ENCODE assay signal across 16 cellular contexts in the genomic region with DNA sequence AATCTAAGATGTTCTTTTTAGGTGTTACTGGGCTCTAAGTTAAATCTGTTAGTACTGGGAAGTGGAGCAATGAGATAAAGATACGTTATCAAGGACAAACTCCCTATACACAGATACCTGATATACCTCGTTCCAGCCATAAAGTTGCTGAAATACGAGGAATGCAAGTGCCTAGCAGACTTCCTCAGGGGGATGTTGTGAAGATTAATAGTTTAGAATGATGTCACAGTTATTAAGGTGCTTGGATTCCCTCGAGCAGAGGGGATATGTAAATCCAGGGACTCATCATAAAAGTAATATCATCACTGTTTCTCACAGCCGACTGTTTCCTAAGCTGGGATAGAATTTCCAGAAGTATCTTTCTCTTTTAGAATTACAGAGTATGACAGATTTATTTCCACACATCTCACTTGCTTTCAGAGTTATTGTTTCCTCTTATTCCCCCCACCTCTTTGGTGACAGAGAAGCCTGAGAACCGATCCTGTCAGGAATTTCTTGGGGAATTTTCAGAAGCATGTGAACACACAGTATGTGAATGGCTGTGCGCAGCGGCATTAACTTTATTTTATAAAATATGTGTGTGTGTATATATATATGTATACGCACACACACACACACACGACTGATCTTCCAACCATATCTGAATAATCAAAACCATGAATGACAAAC. TPM values are rescaled to one million over a fixed set of nuclear protein-coding genes. Genes with fewer than 3 reads are reported as not detected.
A peak's percentile ranks its signal among the peaks of the same experiment; 100 is the strongest.
DNase-seq lines count a peak whose midpoint lies in the region; ATAC-seq and TF ChIP-seq lines count a peak whose summit lies in the region.
"Had no signal": no experiment of that assay in that cellular context is flagged by ENCODE, and none has a peak within 500 bp of the region (broad histone marks: within the 10 kb centered on the region; RNA-seq: fewer than 3 reads in every experiment).

No MANE protein-coding gene starts in this region.

- DNase-seq in coronary artery (ENCODE audit: low spot score) = no peak
- no peak for DNase-seq in nephron progenitor cell
- DNase-seq in progenitor cell of endocrine pancreas (ENCODE audit: low spot score, unreplicated experiment) = no peak
- no peak for DNase-seq in aorta
- DNase-seq in T-helper 9 cell = no peak
- DNase-seq in activated T-cell treated with anti-CD3 and anti-CD28 coated beads, Interleukin-2, amount 50 U/mL, for 24 hours = no peak
- DNase-seq in activated naive CD8-positive, alpha-beta T cell treated with anti-CD3 and anti-CD28 coated beads for 36 hours = no peak
- DNase-seq: Caco-2; CD8-positive, alpha-beta T cell; DND-41; GDM1; GOT3; H9; HFFc6 had no signal

- H3K4me1 ChIP-seq in aorta (ENCODE audit: control insufficient read depth in 1 of 2, insufficient read depth in 2 of 2, low read length in 2 of 2) = peaks cover 4% of the 10 kb centered on the region in 2 donors

- TF ChIP-seq CTCF in coronary artery (IDR thresholded peaks at IDR 0.05) (no peak), nephron progenitor cell (IDR thresholded peaks at IDR 0.05) (no peak), progenitor cell of endocrine pancreas (IDR thresholded peaks at IDR 0.05; ENCODE audit: unreplicated experiment) (no peak)

- H3K4me3 ChIP-seq in coronary artery = no peak overlapping the region
- no peak overlapping the region for H3K4me3 ChIP-seq in aorta (ENCODE audit: low read length in 2 of 2)
- H3K4me3 ChIP-seq: A549 had no signal

- 46 to 49% methylated on average over 10 of the region's 10 CpGs for WGBS in aorta, 2 donors

- H3K27me3 Mint-ChIP-seq in nephron progenitor cell (ENCODE audit: low read depth, poor library complexity) (peaks cover 20% of the 10 kb centered on the region), progenitor cell of endocrine pancreas (peaks cover 25% of the 10 kb centered on the region)
- H3K27me3 Mint-ChIP-seq in activated T-cell treated with anti-CD3 and anti-CD28 coated beads, Interleukin-2, amount 50 U/mL, for 24 hours = peaks cover 13% of the 10 kb centered on the region
- H3K27me3 Mint-ChIP-seq in activated naive CD8-positive, alpha-beta T cell treated with anti-CD3 and anti-CD28 coated beads for 36 hours = peaks cover 8% of the 10 kb centered on the region

- H3K36me3 Mint-ChIP-seq in nephron progenitor cell (ENCODE audit: low read depth) (no peaks in the 10 kb centered on the region), progenitor cell of endocrine pancreas (ENCODE audit: insufficient read depth) (no peaks in the 10 kb centered on the region)
- H3K36me3 Mint-ChIP-seq in activated T-cell treated with anti-CD3 and anti-CD28 coated beads, Interleukin-2, amount 50 U/mL, for 24 hours (ENCODE audit: low read depth) = no peaks in the 10 kb centered on the region
- no peaks in the 10 kb centered on the region for H3K36me3 Mint-ChIP-seq in activated naive CD8-positive, alpha-beta T cell treated with anti-CD3 and anti-CD28 coated beads for 36 hours
- H3K36me3 Mint-ChIP-seq: CD8-positive, alpha-beta T cell had no signal

- H3K9me3 Mint-ChIP-seq in nephron progenitor cell = no peaks in the 10 kb centered on the region
- no peaks in the 10 kb centered on the region for H3K9me3 Mint-ChIP-seq in progenitor cell of endocrine pancreas (ENCODE audit: low read depth)
- H3K9me3 Mint-ChIP-seq in activated T-cell treated with anti-CD3 and anti-CD28 coated beads, Interleukin-2, amount 50 U/mL, for 24 hours = no peaks in the 10 kb centered on the region
- H3K9me3 Mint-ChIP-seq in activated naive CD8-positive, alpha-beta T cell treated with anti-CD3 and anti-CD28 coated beads for 36 hours = no peaks in the 10 kb centered on the region
- H3K9me3 Mint-ChIP-seq: CD8-positive, alpha-beta T cell; HFFc6 had no signal

- H3K4me3 Mint-ChIP-seq in nephron progenitor cell (no peak overlapping the region), progenitor cell of endocrine pancreas (ENCODE audit: low read depth) (no peak overlapping the region)
- no peak overlapping the region for H3K4me3 Mint-ChIP-seq in activated T-cell treated with anti-CD3 and anti-CD28 coated beads, Interleukin-2, amount 50 U/mL, for 24 hours
- H3K4me3 Mint-ChIP-seq in activated naive CD8-positive, alpha-beta T cell treated with anti-CD3 and anti-CD28 coated beads for 36 hours = no peak overlapping the region
- H3K4me3 Mint-ChIP-seq: CD14-positive monocyte; CD8-positive, alpha-beta T cell; H9; HFFc6 had no signal

- peak overlapping the region; percentile 32 to 67 for H3K27ac ChIP-seq in coronary artery
- peak overlapping the region; percentile 33 to 43 for H3K27ac ChIP-seq in aorta (ENCODE audit: low read depth in 1 of 2, low read length in 2 of 2)

- no peaks in the 10 kb centered on the region for H3K27me3 ChIP-seq in aorta (ENCODE audit: control insufficient read depth in 1 of 2, insufficient read depth in 2 of 2, low read length in 1 of 2)

- peak overlapping the region; percentile 75 for H3K27ac Mint-ChIP-seq in nephron progenitor cell
- H3K27ac Mint-ChIP-seq in progenitor cell of endocrine pancreas = peak overlapping the region; percentile 8
- no peak overlapping the region for H3K27ac Mint-ChIP-seq in activated T-cell treated with anti-CD3 and anti-CD28 coated beads, Interleukin-2, amount 50 U/mL, for 24 hours
- no peak overlapping the region for H3K27ac Mint-ChIP-seq in activated naive CD8-positive, alpha-beta T cell treated with anti-CD3 and anti-CD28 coated beads for 36 hours
- H3K27ac Mint-ChIP-seq: CD14-positive monocyte; CD8-positive, alpha-beta T cell; H9; HFFc6 had no signal

- ATAC-seq in aorta (ENCODE audit: low FRiP score) = no peak
- ATAC-seq: A549; CD8-positive, alpha-beta T cell had no signal

- no peaks in the 10 kb centered on the region for H3K36me3 ChIP-seq in aorta (ENCODE audit: control insufficient read depth in 1 of 2, insufficient read depth in 2 of 2, low read length in 1 of 2)

- intact Hi-C loops in aorta (cut with DNase I) = no loop called here

- H3K9me3 ChIP-seq in aorta (ENCODE audit: control insufficient read depth, low read length) = no peaks in the 10 kb centered on the region
- H3K9me3 ChIP-seq: A549, Caco-2 had no signal

- H3K4me1 Mint-ChIP-seq in nephron progenitor cell (peaks cover 35% of the 10 kb centered on the region), progenitor cell of endocrine pancreas (ENCODE audit: low read depth) (peaks cover 4% of the 10 kb centered on the region)
- H3K4me1 Mint-ChIP-seq in activated T-cell treated with anti-CD3 and anti-CD28 coated beads, Interleukin-2, amount 50 U/mL, for 24 hours (ENCODE audit: low read depth) = no peaks in the 10 kb centered on the region
- H3K4me1 Mint-ChIP-seq in activated naive CD8-positive, alpha-beta T cell treated with anti-CD3 and anti-CD28 coated beads for 36 hours = no peaks in the 10 kb centered on the region

RNA-seq across cellular contexts. Expression of gene ZFHX3, which starts 28.5 kb away (rescaled TPM):
- 48.9 and 54.0 TPM in 2 replicates for total RNA-seq in progenitor cell of endocrine pancreas
- 10 to 100 TPM; 67.4 to 96.9 TPM for total RNA-seq in aorta
- 1 to 10 TPM; 4.3 to 8.0 TPM for polyA plus RNA-seq in aorta
- under 1 TPM; 0.40 to 0.54 TPM for total RNA-seq in activated naive CD8-positive, alpha-beta T cell treated with anti-CD3 and anti-CD28 coated beads for 36 hours

Comparison
In these comparisons a context has a peak if more than half of its experiments do, and no peak if none do; other contexts are left out.
1. H3K27ac Mint-ChIP-seq: peak in nephron progenitor cell (single experiment) and progenitor cell of endocrine pancreas (single experiment); none in activated T-cell treated with anti-CD3 and anti-CD28 coated beads, Interleukin-2, amount 50 U/mL, for 24 hours (single experiment) and activated naive CD8-positive, alpha-beta T cell treated with anti-CD3 and anti-CD28 coated beads for 36 hours (single experiment).
2. RNA of gene ZFHX3, which starts 28.5 kb away (total RNA-seq): 67.4 to 96.9 TPM in aorta and 48.9 to 54.0 TPM in progenitor cell of endocrine pancreas; 0.40 to 0.54 TPM in activated naive CD8-positive, alpha-beta T cell treated with anti-CD3 and anti-CD28 coated beads for 36 hours; every median in the first group is over 10 times any median in the second.